ENCODE assay signal across 16 cellular contexts in genomic region chr5:315488-316209, GRCh38. TPM values are rescaled to one million over a fixed set of nuclear protein-coding genes. Genes with fewer than 3 reads are reported as not detected.
DNase-seq lines count a peak whose midpoint lies in the region; ATAC-seq and TF ChIP-seq lines count a peak whose summit lies in the region.
"Had no signal": no experiment of that assay in that cellular context is flagged by ENCODE, and none has a peak within 500 bp of the region (broad histone marks: within the 10 kb centered on the region; RNA-seq: fewer than 3 reads in every experiment).

No MANE protein-coding gene starts in this region.

- ATAC-seq in activated CD8-positive, alpha-beta T cell treated with anti-CD3 and anti-CD28 coated beads, Interleukin-2, amount 10 ng/mL, durations not matched to agents 7 days and 5 days: no peak
- no peak for ATAC-seq in activated CD8-positive, alpha-beta T cell treated with anti-CD3 and anti-CD28 coated beads for 36 hours
- ATAC-seq in RWPE2 (ENCODE audit: low read depth) (no peak), HG02610 (IDR thresholded peaks at IDR 0.05; ENCODE audit: unreplicated experiment) (no peak)
- ATAC-seq: GM23338 had no signal

- no peak overlapping the region for H2AFZ ChIP-seq in osteoblast (ENCODE audit: low read length)
- H2AFZ ChIP-seq: GM23338 had no signal

- intact Hi-C loops in activated CD8-positive, alpha-beta T cell treated with anti-CD3 and anti-CD28 coated beads for 36 hours (cut with micrococcal nuclease): loop anchor here (5.0 kb wide), 1 partner anchor 117 kb away; no protein-coding TSS in a partner anchor

- H3K27ac ChIP-seq in RWPE2 (ENCODE audit: poor library complexity, severe bottlenecking) (no peak overlapping the region), osteoblast (ENCODE audit: low read depth, low read length) (no peak overlapping the region)

- peaks cover 23% of the 10 kb centered on the region for H3K4me1 Mint-ChIP-seq in activated CD8-positive, alpha-beta T cell treated with anti-CD3 and anti-CD28 coated beads, Interleukin-2, amount 10 ng/mL, durations not matched to agents 7 days and 5 days (ENCODE audit: low read depth)
- peaks cover 18% of the 10 kb centered on the region for H3K4me1 Mint-ChIP-seq in activated CD8-positive, alpha-beta T cell treated with anti-CD3 and anti-CD28 coated beads for 36 hours (ENCODE audit: low read depth)
- H3K4me1 Mint-ChIP-seq in activated CD4-positive, alpha-beta memory T cell treated with anti-CD3 and anti-CD28 coated beads, Interleukin-2, amount 10 ng/mL, durations not matched to agents 7 days and 5 days: peaks cover 6% of the 10 kb centered on the region

- peaks cover 27% of the 10 kb centered on the region for H3K79me2 ChIP-seq in osteoblast (ENCODE audit: insufficient read depth, low read length)

- peaks cover 2% of the 10 kb centered on the region for H3K27me3 Mint-ChIP-seq in activated CD8-positive, alpha-beta T cell treated with anti-CD3 and anti-CD28 coated beads, Interleukin-2, amount 10 ng/mL, durations not matched to agents 7 days and 5 days (ENCODE audit: low read depth)
- H3K27me3 Mint-ChIP-seq in activated CD8-positive, alpha-beta T cell treated with anti-CD3 and anti-CD28 coated beads for 36 hours: peaks cover 14% of the 10 kb centered on the region
- H3K27me3 Mint-ChIP-seq in activated CD4-positive, alpha-beta memory T cell treated with anti-CD3 and anti-CD28 coated beads, Interleukin-2, amount 10 ng/mL, durations not matched to agents 7 days and 5 days: peaks cover 14% of the 10 kb centered on the region

- CTCF ChIA-PET in activated CD8-positive, alpha-beta T cell treated with anti-CD3 and anti-CD28 coated beads, Interleukin-2, amount 10 ng/mL, durations not matched to agents 7 days and 5 days (lab: Charles Lee): interaction anchor here (1.1 to 2.7 kb wide), 10 partner anchors 17 to 131 kb away, joined by 3 to 28 read pairs (median 8); no protein-coding TSS in a partner anchor
- CTCF ChIA-PET in activated CD8-positive, alpha-beta T cell treated with anti-CD3 and anti-CD28 coated beads for 36 hours (lab: Charles Lee): interaction anchor here (1.6 to 3.5 kb wide), 5 partner anchors 34 to 130 kb away, joined by 4 to 55 read pairs (median 8); no protein-coding TSS in a partner anchor
- CTCF ChIA-PET in GM10248 (lab: Yijun Ruan, JAX): interaction anchor here (0.6 to 5.3 kb wide), 17 partner anchors 21 to 134 kb away, joined by 3 to 123 read pairs (median 9); no protein-coding TSS in a partner anchor
- CTCF ChIA-PET in activated CD4-positive, alpha-beta memory T cell treated with anti-CD3 and anti-CD28 coated beads, Interleukin-2, amount 10 ng/mL, durations not matched to agents 7 days and 5 days (lab: Charles Lee): interaction anchor here (1.2 to 3.7 kb wide), 4 partner anchors 8 to 116 kb away, joined by 3 to 34 read pairs (median 10); no protein-coding TSS in a partner anchor

- peaks cover 15% of the 10 kb centered on the region for H3K36me3 Mint-ChIP-seq in activated CD8-positive, alpha-beta T cell treated with anti-CD3 and anti-CD28 coated beads, Interleukin-2, amount 10 ng/mL, durations not matched to agents 7 days and 5 days (ENCODE audit: low read depth)
- peaks cover 5% of the 10 kb centered on the region for H3K36me3 Mint-ChIP-seq in activated CD8-positive, alpha-beta T cell treated with anti-CD3 and anti-CD28 coated beads for 36 hours (ENCODE audit: low read depth)
- H3K36me3 Mint-ChIP-seq in activated CD4-positive, alpha-beta memory T cell treated with anti-CD3 and anti-CD28 coated beads, Interleukin-2, amount 10 ng/mL, durations not matched to agents 7 days and 5 days (ENCODE audit: low read depth): peaks cover 7% of the 10 kb centered on the region

- no peaks in the 10 kb centered on the region for H3K9me3 ChIP-seq in RWPE2 (ENCODE audit: severe bottlenecking)
- H3K9me3 ChIP-seq in osteoblast (ENCODE audit: low read depth, low read length): no peaks in the 10 kb centered on the region

- peaks cover 33% of the 10 kb centered on the region for H3K36me3 ChIP-seq in RWPE2 (ENCODE audit: low read depth)
- H3K36me3 ChIP-seq in osteoblast (ENCODE audit: insufficient read depth, low read length): peaks cover 21% of the 10 kb centered on the region

- POLR2A ChIA-PET in activated CD8-positive, alpha-beta T cell treated with anti-CD3 and anti-CD28 coated beads, Interleukin-2, amount 10 ng/mL, durations not matched to agents 7 days and 5 days (lab: Charles Lee): no interaction called here
- POLR2A ChIA-PET in activated CD8-positive, alpha-beta T cell treated with anti-CD3 and anti-CD28 coated beads for 36 hours (lab: Charles Lee): interaction anchor here (0.9 to 1.6 kb wide), 2 partner anchors 20 to 44 kb away, joined by 3 read pairs; partner anchors contain the start of gene PDCD6
- POLR2A ChIA-PET in GM10248 (lab: Yijun Ruan, JAX): no interaction called here
- POLR2A ChIA-PET in activated CD4-positive, alpha-beta memory T cell treated with anti-CD3 and anti-CD28 coated beads, Interleukin-2, amount 10 ng/mL, durations not matched to agents 7 days and 5 days (lab: Charles Lee): no interaction called here

- H3K4me1 ChIP-seq in RWPE2 (ENCODE audit: insufficient read depth, poor library complexity, severe bottlenecking) (no peaks in the 10 kb centered on the region), osteoblast (ENCODE audit: insufficient read depth, low read length) (peaks cover 26% of the 10 kb centered on the region)

- H3K4me3 ChIP-seq in RWPE2 (ENCODE audit: severe bottlenecking) (no peak overlapping the region), osteoblast (ENCODE audit: insufficient read depth, low read length) (no peak overlapping the region)
- H3K4me3 ChIP-seq: GM23338 had no signal

- H3K27me3 ChIP-seq in RWPE2 (ENCODE audit: insufficient read depth, poor library complexity, severe bottlenecking) (peaks cover 21% of the 10 kb centered on the region), osteoblast (ENCODE audit: insufficient read depth, low read length) (no peaks in the 10 kb centered on the region)

- H4K20me1 ChIP-seq in osteoblast (ENCODE audit: insufficient read depth, low read length): peaks cover 14% of the 10 kb centered on the region

- TF ChIP-seq CTCF in activated CD8-positive, alpha-beta T cell treated with anti-CD3 and anti-CD28 coated beads for 36 hours (IDR thresholded peaks at IDR 0.05): no peak
- no peak for TF ChIP-seq CTCF in GM10248 (IDR thresholded peaks at IDR 0.05; ENCODE audit: control extremely low read depth, extremely low read depth, low read depth, missing control alignments)
- no peak for TF ChIP-seq CTCF in RWPE2 (IDR thresholded peaks at IDR 0.05; ENCODE audit: poor library complexity, severe bottlenecking)
- no peak for TF ChIP-seq CTCF in osteoblast (IDR thresholded peaks at IDR 0.05; ENCODE audit: extremely low read depth, low read depth, low read length)

- DNase-seq in activated CD8-positive, alpha-beta T cell treated with anti-CD3 and anti-CD28 coated beads, Interleukin-2, amount 10 ng/mL, durations not matched to agents 7 days and 5 days: no peak
- DNase-seq in activated CD8-positive, alpha-beta T cell treated with anti-CD3 and anti-CD28 coated beads for 36 hours: no peak
- DNase-seq in GM10248 (ENCODE audit: extremely low spot score): peak; percentile 15
- peak; percentile 65 for DNase-seq in RWPE2 (ENCODE audit: low spot score)
- DNase-seq in osteoblast (ENCODE audit: insufficient read length, low spot score, missing footprints): peak; percentile 76
- DNase-seq in activated CD4-positive, alpha-beta memory T cell treated with anti-CD3 and anti-CD28 coated beads, Interleukin-2, amount 10 ng/mL, durations not matched to agents 7 days and 5 days: no peak
- DNase-seq in NCI-H1694 (lab: John Stamatoyannopoulos, UW): no peak
- DNase-seq: 8988T, Calu3, NCI-H1417 treated with DMSO at 0.1 percent for 48 hours, NCI-H2081 treated with DMSO at 0.1 percent for 48 hours, NCI-H2227 treated with DMSO at 0.1 percent for 48 hours, NCI-H526, OCI-M1 had no signal

- peak overlapping the region; percentile 55 for H3K27ac Mint-ChIP-seq in activated CD8-positive, alpha-beta T cell treated with anti-CD3 and anti-CD28 coated beads, Interleukin-2, amount 10 ng/mL, durations not matched to agents 7 days and 5 days
- H3K27ac Mint-ChIP-seq in activated CD8-positive, alpha-beta T cell treated with anti-CD3 and anti-CD28 coated beads for 36 hours: no peak overlapping the region
- H3K27ac Mint-ChIP-seq in activated CD4-positive, alpha-beta memory T cell treated with anti-CD3 and anti-CD28 coated beads, Interleukin-2, amount 10 ng/mL, durations not matched to agents 7 days and 5 days: no peak overlapping the region
- H3K27ac Mint-ChIP-seq: GM23338 had no signal

- no peak overlapping the region for H3K4me2 ChIP-seq in osteoblast (ENCODE audit: insufficient read depth, low read length)
- H3K4me2 ChIP-seq: GM23338 had no signal

- no peaks in the 10 kb centered on the region for H3K9me3 Mint-ChIP-seq in activated CD8-positive, alpha-beta T cell treated with anti-CD3 and anti-CD28 coated beads, Interleukin-2, amount 10 ng/mL, durations not matched to agents 7 days and 5 days (ENCODE audit: insufficient read depth)
- H3K9me3 Mint-ChIP-seq in activated CD8-positive, alpha-beta T cell treated with anti-CD3 and anti-CD28 coated beads for 36 hours: no peaks in the 10 kb centered on the region
- H3K9me3 Mint-ChIP-seq in activated CD4-positive, alpha-beta memory T cell treated with anti-CD3 and anti-CD28 coated beads, Interleukin-2, amount 10 ng/mL, durations not matched to agents 7 days and 5 days: no peaks in the 10 kb centered on the region
- H3K9me3 Mint-ChIP-seq: GM23338 had no signal

- no peak overlapping the region for H3K4me3 Mint-ChIP-seq in activated CD8-positive, alpha-beta T cell treated with anti-CD3 and anti-CD28 coated beads, Interleukin-2, amount 10 ng/mL, durations not matched to agents 7 days and 5 days
- no peak overlapping the region for H3K4me3 Mint-ChIP-seq in activated CD8-positive, alpha-beta T cell treated with anti-CD3 and anti-CD28 coated beads for 36 hours
- H3K4me3 Mint-ChIP-seq in activated CD4-positive, alpha-beta memory T cell treated with anti-CD3 and anti-CD28 coated beads, Interleukin-2, amount 10 ng/mL, durations not matched to agents 7 days and 5 days: no peak overlapping the region
- H3K4me3 Mint-ChIP-seq: GM23338 had no signal

RNA-seq across cellular contexts. Expression of gene AHRR, which starts 5.9 kb away (rescaled TPM):
- 10 to 100 TPM; 56.1 to 57.2 TPM for total RNA-seq in activated CD8-positive, alpha-beta T cell treated with anti-CD3 and anti-CD28 coated beads, Interleukin-2, amount 10 ng/mL, durations not matched to agents 7 days and 5 days
- 10 to 100 TPM; 26.3 to 27.9 TPM for total RNA-seq in activated CD8-positive, alpha-beta T cell treated with anti-CD3 and anti-CD28 coated beads for 36 hours
- 52.2 and 54.6 TPM in 2 replicates for total RNA-seq in osteoblast
- total RNA-seq in activated CD4-positive, alpha-beta memory T cell treated with anti-CD3 and anti-CD28 coated beads, Interleukin-2, amount 10 ng/mL, durations not matched to agents 7 days and 5 days: 10 to 100 TPM; 23.6 to 24.6 TPM

RNA-seq across cellular contexts. Expression of gene PDCD6, which starts 44.2 kb away (rescaled TPM):
- 100 to 1,000 TPM in 1 of 2 experiments, 10 to 100 TPM in 1; 96.1 to 101 TPM for total RNA-seq in activated CD8-positive, alpha-beta T cell treated with anti-CD3 and anti-CD28 coated beads, Interleukin-2, amount 10 ng/mL, durations not matched to agents 7 days and 5 days
- total RNA-seq in activated CD8-positive, alpha-beta T cell treated with anti-CD3 and anti-CD28 coated beads for 36 hours: 10 to 100 TPM; 87.1 to 92.4 TPM
- 60.1 and 71.3 TPM in 2 replicates for total RNA-seq in osteoblast
- total RNA-seq in activated CD4-positive, alpha-beta memory T cell treated with anti-CD3 and anti-CD28 coated beads, Interleukin-2, amount 10 ng/mL, durations not matched to agents 7 days and 5 days: 10 to 100 TPM; 85.3 to 90.4 TPM

Comparison
In these comparisons a context has a peak if more than half of its experiments do, and no peak if none do; other contexts are left out.
1. DNase-seq: peak in GM10248 (single experiment), RWPE2 (single experiment) and osteoblast (single experiment); none in activated CD8-positive, alpha-beta T cell treated with anti-CD3 and anti-CD28 coated beads, Interleukin-2, amount 10 ng/mL, durations not matched to agents 7 days and 5 days (single experiment), activated CD8-positive, alpha-beta T cell treated with anti-CD3 and anti-CD28 coated beads for 36 hours (single experiment), activated CD4-positive, alpha-beta memory T cell treated with anti-CD3 and anti-CD28 coated beads, Interleukin-2, amount 10 ng/mL, durations not matched to agents 7 days and 5 days (single experiment) and NCI-H1694 (single experiment).